29 cellular contexts compared by ENCODE assay signal in the genomic region with DNA sequence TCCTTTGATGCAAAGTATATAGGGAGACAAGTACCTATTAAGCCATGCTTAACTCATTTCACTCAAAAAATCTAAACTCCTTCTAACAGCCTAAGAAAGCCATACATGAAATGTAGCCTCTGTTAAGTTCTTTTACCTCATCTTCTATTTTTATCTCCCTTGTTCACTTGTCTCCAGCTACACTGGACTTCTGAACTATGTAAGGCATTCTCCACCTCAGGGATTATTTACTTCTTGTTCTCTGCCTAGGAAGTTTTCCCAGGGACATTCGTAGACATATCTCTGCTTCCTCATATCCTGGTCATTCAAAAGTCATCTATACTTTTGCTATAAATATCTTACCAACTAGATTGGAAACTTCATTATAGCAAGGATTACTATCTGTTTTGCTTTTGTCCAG.
DNase-seq lines count a peak whose midpoint lies in the region; ATAC-seq and TF ChIP-seq lines count a peak whose summit lies in the region.
"Had no signal": no experiment of that assay in that cellular context is flagged by ENCODE, and none has a peak within 500 bp of the region (broad histone marks: within the 10 kb centered on the region; RNA-seq: fewer than 3 reads in every experiment).

No MANE protein-coding gene starts in this region.

- no peak for TF ChIP-seq CTCF in AG04450 (IDR thresholded peaks at IDR 0.05; ENCODE audit: low read depth, low read length)
- TF ChIP-seq CTCF in HFFc6 (IDR thresholded peaks at IDR 0.05), result no peak
- TF ChIP-seq CTCF in nephron progenitor cell (IDR thresholded peaks at IDR 0.05), result no peak
- TF ChIP-seq CTCF in tibial artery (IDR thresholded peaks at IDR 0.05), result no peak

- POLR2A ChIA-PET in AG04450 (lab: Yijun Ruan, JAX), result no interaction called here

- H3K27ac Mint-ChIP-seq in HFFc6 (peak overlapping the region; percentile 37), nephron progenitor cell (peak overlapping the region; percentile 91)
- H3K27ac Mint-ChIP-seq: activated T-cell treated with anti-CD3 and anti-CD28 coated beads, Interleukin-2, amount 50 U/mL, for 72 hours; dendritic cell treated with granulocyte-macrophage colony-stimulating factor and Interleukin-4, amounts not matched to agents 40 ng/mL and 50 ng/mL, for 4 days had no signal

- no peaks in the 10 kb centered on the region for H3K9me3 Mint-ChIP-seq in HFFc6
- H3K9me3 Mint-ChIP-seq in nephron progenitor cell, result no peaks in the 10 kb centered on the region
- H3K9me3 Mint-ChIP-seq: activated T-cell treated with anti-CD3 and anti-CD28 coated beads, Interleukin-2, amount 50 U/mL, for 72 hours; dendritic cell treated with granulocyte-macrophage colony-stimulating factor and Interleukin-4, amounts not matched to agents 40 ng/mL and 50 ng/mL, for 4 days had no signal

- H3K4me3 ChIP-seq in AG04450 (ENCODE audit: low read depth, low read length) (no peak overlapping the region), tibial artery (no peak overlapping the region)
- H3K4me3 ChIP-seq: BLaER1, heart left ventricle, lung, pancreas, testis had no signal

- ATAC-seq in GM21717 (IDR thresholded peaks at IDR 0.05; ENCODE audit: unreplicated experiment), result no peak
- ATAC-seq: activated T-cell treated with anti-CD3 and anti-CD28 coated beads, Interleukin-2, amount 50 U/mL, for 72 hours; foreskin keratinocyte; pancreas; stimulated activated naive CD8-positive, alpha-beta T cell treated with anti-CD3 and anti-CD28 coated beads, Interleukin-15, Interleukin-2, amounts not matched to agents 100 U/mL and 50 U/mL, for 24 hours had no signal

- CTCF ChIA-PET in AG04450 (lab: Charles Lee), result interaction anchor here (0.6 kb wide), 1 partner anchor 12 kb away, joined by 3 read pairs; no protein-coding TSS in a partner anchor

- no peak overlapping the region for H3K27ac ChIP-seq in AG04450 (ENCODE audit: low read depth, low read length)
- no peak overlapping the region for H3K27ac ChIP-seq in tibial artery
- H3K27ac ChIP-seq: BLaER1, foreskin keratinocyte, heart left ventricle, HL-60, pancreas, RWPE1, testis had no signal

- H3K27me3 Mint-ChIP-seq in HFFc6 (ENCODE audit: insufficient read depth) (no peaks in the 10 kb centered on the region; the same call in 1 of the 2 replicates), nephron progenitor cell (ENCODE audit: low read depth, poor library complexity) (no peaks in the 10 kb centered on the region)
- H3K27me3 Mint-ChIP-seq: dendritic cell treated with granulocyte-macrophage colony-stimulating factor and Interleukin-4, amounts not matched to agents 40 ng/mL and 50 ng/mL, for 4 days had no signal

- peaks cover 0 to 9% (median 0%) of the 10 kb centered on the region in 4 donors for H3K4me1 ChIP-seq in tibial artery
- H3K4me1 ChIP-seq: BLaER1, foreskin keratinocyte, pancreas, testis had no signal

- H3K36me3 Mint-ChIP-seq in HFFc6 (ENCODE audit: low read depth) (peaks cover 30% of the 10 kb centered on the region), nephron progenitor cell (ENCODE audit: low read depth) (peaks cover 59% of the 10 kb centered on the region)

- H3K4me1 Mint-ChIP-seq in HFFc6 (ENCODE audit: low read depth) (peaks cover 32% of the 10 kb centered on the region), nephron progenitor cell (no peaks in the 10 kb centered on the region)

- peak; percentile 30 for DNase-seq in AG04450 (ENCODE audit: low read depth, low spot score)
- peak; percentile 31 for DNase-seq in HFFc6
- DNase-seq in dedifferentiated amniotic fluid mesenchymal stem cell (ENCODE audit: extremely low spot score), result peak; percentile 19
- DNase-seq in nephron progenitor cell, result no peak
- DNase-seq in tibial artery, result no peak
- DNase-seq in H4 (ENCODE audit: low spot score), result no peak
- DNase-seq: activated CD4-positive, alpha-beta T cell treated with anti-CD3 and anti-CD28 coated beads, Interleukin-2, amount 50 U/mL, for 4 hours; activated T-cell treated with anti-CD3 and anti-CD28 coated beads, Interleukin-2, amount 50 U/mL, for 72 hours; caudate nucleus; DMS153; foreskin keratinocyte; HCEC 1CT; heart left ventricle; KG1; kidney glomerular epithelial cell; NCI-H1105 treated with DMSO at 0.1 percent for 48 hours; NCI-H187 treated with DMSO at 0.1 percent for 48 hours; NCI-H510A treated with DMSO at 0.1 percent for 48 hours; pancreas; retina; small intestine; stimulated activated naive CD8-positive, alpha-beta T cell treated with anti-CD3 and anti-CD28 coated beads, Interleukin-15, Interleukin-2, amounts not matched to agents 100 U/mL and 50 U/mL, for 24 hours; testis had no signal

- no peaks in the 10 kb centered on the region for H3K9me3 ChIP-seq in AG04450 (ENCODE audit: control insufficient read depth, insufficient read depth, low read length)
- no peaks in the 10 kb centered on the region for H3K9me3 ChIP-seq in tibial artery
- H3K9me3 ChIP-seq: BLaER1, heart left ventricle, pancreas, testis had no signal

- intact Hi-C loops in tibial artery (cut with DNase I; ENCODE audit: low total_unique reads), result no loop called here

- peaks cover 17 to 20% (median 19%) of the 10 kb centered on the region in 3 donors for H3K36me3 ChIP-seq in tibial artery
- H3K36me3 ChIP-seq: pancreas had no signal

- H3K4me3 Mint-ChIP-seq in HFFc6 (no peak overlapping the region), nephron progenitor cell (no peak overlapping the region)
- H3K4me3 Mint-ChIP-seq: activated T-cell treated with anti-CD3 and anti-CD28 coated beads, Interleukin-2, amount 50 U/mL, for 72 hours; dendritic cell treated with granulocyte-macrophage colony-stimulating factor and Interleukin-4, amounts not matched to agents 40 ng/mL and 50 ng/mL, for 4 days had no signal

- H3K27me3 ChIP-seq in AG04450 (ENCODE audit: control insufficient read depth, insufficient read depth, low read length) (no peaks in the 10 kb centered on the region), tibial artery (no peaks in the 10 kb centered on the region)
- H3K27me3 ChIP-seq: BLaER1, foreskin keratinocyte, heart left ventricle, pancreas, testis had no signal

Comparison
In these comparisons a context has a peak if more than half of its experiments do, and no peak if none do; other contexts are left out.
1. DNase-seq: peak in AG04450 (single experiment), HFFc6 (single experiment) and dedifferentiated amniotic fluid mesenchymal stem cell (single experiment); none in nephron progenitor cell (single experiment), tibial artery (0 of 2) and H4 (single experiment).